Comparison of ENCODE assay signal across 8 cellular contexts in genomic region chrX:12971282-12972003, GRCh38. TPM values are rescaled to one million over a fixed set of nuclear protein-coding genes. Genes with fewer than 3 reads are reported as not detected.
DNase-seq lines count a peak whose midpoint lies in the region; ATAC-seq and TF ChIP-seq lines count a peak whose summit lies in the region.

No MANE protein-coding gene starts in this region.

- H3K27ac ChIP-seq in left lung, result peak overlapping the region; percentile 57 to 98
- peak overlapping the region; percentile 91 to 93 for H3K27ac ChIP-seq in thoracic aorta

- H3K36me3 Mint-ChIP-seq in activated T-cell treated with anti-CD3 and anti-CD28 coated beads, Interleukin-2, amount 50 U/mL, for 4 hours (ENCODE audit: insufficient read depth), result peaks cover 8% of the 10 kb centered on the region

- intact Hi-C loops in left lung (cut with DNase I), result loop anchor here in 1 of 2 donors (10.0 kb wide), 1 partner anchor 123 kb away; no protein-coding TSS in a partner anchor

- H3K4me3 Mint-ChIP-seq in activated T-cell treated with anti-CD3 and anti-CD28 coated beads, Interleukin-2, amount 50 U/mL, for 4 hours, result peak overlapping the region; percentile 84

- H3K9me3 ChIP-seq in left lung (no peaks in the 10 kb centered on the region), thoracic aorta (no peaks in the 10 kb centered on the region)

- peaks cover 0 to 12% of the 10 kb centered on the region in 2 donors for H3K27me3 ChIP-seq in left lung
- no peaks in the 10 kb centered on the region for H3K27me3 ChIP-seq in thoracic aorta (replicated peaks; ENCODE audit: insufficient read depth)

- no peaks in the 10 kb centered on the region for H3K36me3 ChIP-seq in left lung
- no peaks in the 10 kb centered on the region for H3K36me3 ChIP-seq in thoracic aorta

- DNase-seq in activated CD4-positive, alpha-beta T cell treated with anti-CD3 and anti-CD28 coated beads for 48 hours, result peak; percentile 52
- DNase-seq in activated CD4-positive, alpha-beta T cell treated with anti-CD3 and anti-CD28 coated beads, Interleukin-2, amount 50 U/mL, for 4 hours, result no peak
- DNase-seq in activated T-cell treated with anti-CD3 and anti-CD28 coated beads, Interleukin-2, amount 50 U/mL, for 4 hours, result no peak
- no peak for DNase-seq in left lung
- DNase-seq in thoracic aorta (ENCODE audit: low spot score), result no peak
- no peak for DNase-seq in HPDE6-E6E7 (ENCODE audit: extremely low spot score)
- DNase-seq in iPS-NIHi7 (ENCODE audit: extremely low spot score), result no peak

- ATAC-seq in activated T-cell treated with anti-CD3 and anti-CD28 coated beads, Interleukin-2, amount 50 U/mL, for 4 hours, result no peak
- no peak for ATAC-seq in left lung
- ATAC-seq in thoracic aorta (ENCODE audit: insufficient number of reproducible peaks, low FRiP score, low read depth), result no peak
- no peak for ATAC-seq in GM18520 (IDR thresholded peaks at IDR 0.05; ENCODE audit: unreplicated experiment)

- H3K9me3 Mint-ChIP-seq in activated T-cell treated with anti-CD3 and anti-CD28 coated beads, Interleukin-2, amount 50 U/mL, for 4 hours, result no peaks in the 10 kb centered on the region

- H3K4me1 Mint-ChIP-seq in activated T-cell treated with anti-CD3 and anti-CD28 coated beads, Interleukin-2, amount 50 U/mL, for 4 hours (ENCODE audit: low read depth), result peaks cover 47% of the 10 kb centered on the region

- H3K27me3 Mint-ChIP-seq in activated T-cell treated with anti-CD3 and anti-CD28 coated beads, Interleukin-2, amount 50 U/mL, for 4 hours (ENCODE audit: low read depth), result no peaks in the 10 kb centered on the region

- TF ChIP-seq CTCF in left lung (IDR thresholded peaks at IDR 0.05), result no peak
- TF ChIP-seq CTCF in thoracic aorta (IDR thresholded peaks at IDR 0.05), result no peak

- H3K4me3 ChIP-seq in left lung (no peak overlapping the region), thoracic aorta (peak overlapping the region; percentile 61)

- H3K4me1 ChIP-seq in left lung, result peaks cover 0 to 38% of the 10 kb centered on the region in 2 donors
- peaks cover 6 to 18% of the 10 kb centered on the region in 2 donors for H3K4me1 ChIP-seq in thoracic aorta (ENCODE audit: control insufficient read depth in 1 of 2, low read depth in 2 of 2)

RNA-seq across cellular contexts. Expression of gene TMSB4X, which starts 3.5 kb away (rescaled TPM):
- total RNA-seq in activated T-cell treated with anti-CD3 and anti-CD28 coated beads, Interleukin-2, amount 50 U/mL, for 4 hours, result 1,000 to 10,000 TPM; 1,344 to 1,576 (median 1,475) TPM
- total RNA-seq in left lung, result 1,000 to 10,000 TPM; 4,574 to 4,791 TPM
- total RNA-seq in thoracic aorta, result 1,000 to 10,000 TPM; 3,886 to 3,920 TPM
